ENCODE assay signal across 9 cellular contexts in genomic region chr6:113381957-113382356, GRCh38.
DNase-seq lines count a peak whose midpoint lies in the region; ATAC-seq lines count a peak whose summit lies in the region.
"Had no signal": no experiment of that assay in that cellular context is flagged by ENCODE, and none has a peak within 500 bp of the region (broad histone marks: within the 10 kb centered on the region; RNA-seq: fewer than 3 reads in every experiment).

No MANE protein-coding gene starts in this region.

- DNase-seq in DMS153 (lab: John Stamatoyannopoulos, UW) (peak; percentile 70), NOMO-1 treated with DMSO at 0.1 percent for 48 hours (lab: John Stamatoyannopoulos, UW; ENCODE audit: unreplicated experiment) (peak; percentile 79), medulla oblongata (ENCODE audit: extremely low spot score) (peak; percentile 18)
- DNase-seq in NK-92 treated with Interleukin-12 subunit alpha and Interleukin-12 subunit beta, amount 100 ng/mL, for 24 hours (lab: John Stamatoyannopoulos, UW): no peak
- no peak for DNase-seq in effector memory CD4-positive, alpha-beta T cell
- no peak for DNase-seq in activated naive CD4-positive, alpha-beta T cell treated with anti-CD3 and anti-CD28 coated beads, Interleukin-2, amount 50 U/mL, for 16 hours

- ATAC-seq in GM19452 (IDR thresholded peaks at IDR 0.05; ENCODE audit: unreplicated experiment) (peak; percentile 87), HG03342 (IDR thresholded peaks at IDR 0.05; ENCODE audit: unreplicated experiment) (peak; percentile 87)
- ATAC-seq: mucosa of descending colon had no signal

- no peaks in the 10 kb centered on the region for H3K27me3 ChIP-seq in effector memory CD4-positive, alpha-beta T cell (replicated peaks; ENCODE audit: control insufficient read depth, insufficient read depth, low read length, poor library complexity, severe bottlenecking)

- H3K36me3 ChIP-seq in effector memory CD4-positive, alpha-beta T cell (ENCODE audit: control insufficient read depth, insufficient read depth, low read length): no peaks in the 10 kb centered on the region

- no peaks in the 10 kb centered on the region for H3K4me1 ChIP-seq in effector memory CD4-positive, alpha-beta T cell (ENCODE audit: control insufficient read depth, insufficient read depth, low read length, poor library complexity, severe bottlenecking)

- H3K27ac ChIP-seq in effector memory CD4-positive, alpha-beta T cell (ENCODE audit: insufficient read depth, low read length, poor library complexity, severe bottlenecking): no peak overlapping the region

- no peak overlapping the region for H3K4me3 ChIP-seq in effector memory CD4-positive, alpha-beta T cell (ENCODE audit: insufficient read depth, low read depth, low read length, poor library complexity, severe bottlenecking)
- H3K4me3 ChIP-seq: mucosa of descending colon had no signal

- H3K9me3 ChIP-seq in effector memory CD4-positive, alpha-beta T cell (ENCODE audit: control insufficient read depth, low read length): no peaks in the 10 kb centered on the region
- H3K9me3 ChIP-seq: mucosa of descending colon had no signal

Comparison
In these comparisons a context has a peak if more than half of its experiments do, and no peak if none do; other contexts are left out.
1. DNase-seq: peak in DMS153 (single experiment), NOMO-1 treated with DMSO at 0.1 percent for 48 hours (single experiment) and medulla oblongata (single experiment); none in NK-92 treated with Interleukin-12 subunit alpha and Interleukin-12 subunit beta, amount 100 ng/mL, for 24 hours (single experiment), effector memory CD4-positive, alpha-beta T cell (0 of 3) and activated naive CD4-positive, alpha-beta T cell treated with anti-CD3 and anti-CD28 coated beads, Interleukin-2, amount 50 U/mL, for 16 hours (single experiment).